32 cellular contexts compared by ENCODE assay signal in the genomic region with DNA sequence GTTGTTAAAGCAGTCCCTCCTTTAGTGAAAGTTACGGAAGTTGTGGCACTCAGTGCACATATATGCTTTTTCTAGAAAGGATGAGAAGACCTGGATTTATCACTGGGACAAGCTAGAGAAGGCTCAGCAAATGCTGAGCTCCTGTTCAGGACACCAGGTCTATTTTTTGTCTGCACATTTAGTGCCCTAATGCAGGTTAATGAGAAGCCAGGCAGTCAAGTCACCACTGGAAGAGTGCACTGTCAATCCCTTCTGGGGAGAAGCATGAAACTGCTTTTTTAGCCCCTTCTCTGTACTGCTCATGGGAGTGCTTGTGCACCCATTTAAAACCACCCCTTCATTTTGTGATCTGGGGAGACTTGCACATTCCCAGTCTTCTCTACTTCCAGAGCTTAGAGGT.
"Had no signal": no experiment of that assay in that cellular context is flagged by ENCODE, and none has a peak within 500 bp of the region (broad histone marks: within the 10 kb centered on the region; RNA-seq: fewer than 3 reads in every experiment).

No MANE protein-coding gene starts in this region.

- H3K4me1 ChIP-seq: adrenal gland, ascending aorta had no signal

- H3K36me3 ChIP-seq: adrenal gland, ascending aorta, cardiac muscle cell had no signal

- FAIRE-seq: bronchial epithelial cell, TTC549 had no signal

- H3K4me3 ChIP-seq: adrenal gland, ascending aorta, cardiac muscle cell had no signal

- DNase-seq: activated B cell treated with CpG ODN at 0.5 μM for 24 hours; activated CD4-positive, alpha-beta memory T cell treated with anti-CD3 and anti-CD28 coated beads for 36 hours; activated CD4-positive, alpha-beta T cell treated with anti-CD3 and anti-CD28 coated beads for 4 hours; activated CD4-positive, alpha-beta T cell treated with anti-CD3 and anti-CD28 coated beads, Interleukin-2, amount 10 ng/mL, durations not matched to agents 24 days and 14 days; activated CD4-positive, alpha-beta T cell treated with anti-CD3 and anti-CD28 coated beads, Interleukin-2, amount 50 U/mL, for 1 hour; activated CD4-positive, alpha-beta T cell treated with anti-CD3 and anti-CD28 coated beads, Interleukin-2, amount 50 U/mL, for 4 hours; activated CD4-positive, CD25-positive, alpha-beta regulatory T cell treated with anti-CD3 and anti-CD28 coated beads, Interleukin-2, amount 50 U/mL, for 72 hours; activated CD8-positive, alpha-beta memory T cell treated with anti-CD3 and anti-CD28 coated beads, Interleukin-2, amount 50 U/mL, for 4 hours; activated CD8-positive, alpha-beta T cell treated with anti-CD3 and anti-CD28 coated beads for 36 hours; activated effector memory CD4-positive, alpha-beta T cell treated with anti-CD3 and anti-CD28 coated beads, Interleukin-2, amount 50 U/mL, for 16 hours; activated gamma-delta T cell treated with Interleukin-2 at 50 U/mL for 16 hours; activated naive CD4-positive, alpha-beta T cell; activated naive CD4-positive, alpha-beta T cell treated with anti-CD3 and anti-CD28 coated beads for 36 hours; activated naive CD4-positive, alpha-beta T cell treated with anti-CD3 and anti-CD28 coated beads, Interleukin-2, amount 50 U/mL, for 16 hours; activated naive CD8-positive, alpha-beta T cell treated with anti-CD3 and anti-CD28 coated beads for 36 hours; activated T-cell treated with anti-CD3 and anti-CD28 coated beads for 4 hours; activated T-cell treated with anti-CD3 and anti-CD28 coated beads, Interleukin-2, amount 50 U/mL, for 1 hour; activated T-cell treated with anti-CD3 and anti-CD28 coated beads, Interleukin-2, amount 50 U/mL, for 4 hours; activated T-cell treated with anti-CD3 and anti-CD28 coated beads, Interleukin-2, amount 50 U/mL, for 72 hours; adrenal gland; amniotic stem cell; central memory CD4-positive, alpha-beta T cell; T-helper 1 cell; T-helper 2 cell; T-helper 9 cell had no signal

- H3K9me3 ChIP-seq: adrenal gland, ascending aorta had no signal

- H3K27ac ChIP-seq: adrenal gland, ascending aorta, cardiac muscle cell, VCaP had no signal

- H3K27me3 ChIP-seq: adrenal gland, ascending aorta, cardiac muscle cell had no signal

- ATAC-seq: activated CD8-positive, alpha-beta T cell treated with anti-CD3 and anti-CD28 coated beads for 36 hours; activated naive CD4-positive, alpha-beta T cell treated with anti-CD3 and anti-CD28 coated beads, Interleukin-2, amount 50 U/mL, for 72 hours; activated T-cell treated with anti-CD3 and anti-CD28 coated beads, Interleukin-2, amount 50 U/mL, for 4 hours; activated T-cell treated with anti-CD3 and anti-CD28 coated beads, Interleukin-2, amount 50 U/mL, for 72 hours; activated T-helper 17 cell treated with anti-CD3 and anti-CD28 coated beads, Interleukin-2, amount 50 U/mL, for 72 hours had no signal
